ENCODE assay signal across 15 cellular contexts in the genomic region with DNA sequence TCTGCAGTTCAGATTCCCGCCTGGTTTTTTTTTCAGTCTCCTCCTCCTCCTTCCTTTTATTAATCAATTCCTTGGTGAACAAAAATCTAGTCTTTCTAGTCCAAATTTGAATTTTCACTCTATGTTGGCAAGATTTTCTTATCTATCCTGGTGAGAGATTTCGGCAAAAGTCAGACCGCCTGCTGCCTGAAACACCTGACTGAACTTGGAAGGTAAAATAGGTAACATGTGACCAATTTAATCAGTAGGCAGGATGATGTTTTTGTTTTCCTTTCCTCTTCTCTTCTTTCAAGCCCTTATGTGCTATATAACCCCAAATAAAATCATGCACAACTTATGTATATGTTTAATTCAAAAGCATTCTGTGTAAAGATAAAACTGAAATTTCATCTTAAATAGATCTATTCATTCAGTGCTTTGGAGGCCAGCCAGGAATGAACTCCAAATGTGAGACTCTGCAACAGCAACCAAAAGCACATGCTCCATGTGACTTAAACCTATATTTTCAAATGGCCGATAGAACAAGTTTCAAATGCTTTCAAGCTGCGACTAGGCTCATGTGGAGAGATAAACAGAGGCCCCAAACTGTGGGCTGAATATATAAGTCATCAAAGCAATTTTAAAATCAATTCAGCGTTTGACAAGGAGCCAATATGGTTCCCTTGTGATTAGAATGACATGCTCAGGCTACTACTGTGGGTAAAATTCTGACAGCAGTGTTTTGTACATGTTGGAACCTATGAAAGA.
DNase-seq lines count a peak whose midpoint lies in the region; ATAC-seq and TF ChIP-seq lines count a peak whose summit lies in the region.
"Had no signal": no experiment of that assay in that cellular context is flagged by ENCODE, and none has a peak within 500 bp of the region (broad histone marks: within the 10 kb centered on the region; RNA-seq: fewer than 3 reads in every experiment).

No MANE protein-coding gene starts in this region.

- peak overlapping the region; percentile 16 for H2AFZ ChIP-seq in GM23338
- H2AFZ ChIP-seq in neuronal stem cell (ENCODE audit: low read length): no peak overlapping the region

- H3K9ac ChIP-seq in neuronal stem cell (ENCODE audit: low read depth, low read length, poor library complexity): no peak overlapping the region

- H3K27me3 ChIP-seq in GM23338 (ENCODE audit: insufficient read depth) (no peaks in the 10 kb centered on the region), neuronal stem cell (ENCODE audit: control insufficient read depth in 3 of 3, insufficient read depth in 3 of 3, low read depth in 1 of 3, low read length in 3 of 3) (no peaks in the 10 kb centered on the region)

- no peak overlapping the region for H2BK15ac ChIP-seq in neuronal stem cell (ENCODE audit: low read length)

- TF ChIP-seq CTCF in GM23338 (conservative IDR thresholded peaks at IDR 0.05; ENCODE audit: low read depth in 2 of 2): no peak
- TF ChIP-seq CTCF in choroid plexus epithelial cell (conservative IDR thresholded peaks at IDR 0.05; ENCODE audit: low read depth, low read length): no peak

- H3K27ac Mint-ChIP-seq in GM23338: no peak overlapping the region

- H3K4me1 ChIP-seq in GM23338 (ENCODE audit: insufficient read depth): no peaks in the 10 kb centered on the region
- H3K4me1 ChIP-seq in neuronal stem cell (ENCODE audit: control insufficient read depth in 2 of 2, insufficient read depth in 1 of 2, low read depth in 1 of 2, low read length in 2 of 2): peaks cover 2 to 8% of the 10 kb centered on the region in 2 donors

- peaks cover 5% of the 10 kb centered on the region; the same call in 1 of the 2 replicates for H3K9me2 ChIP-seq in GM23338 (ENCODE audit: insufficient read depth)

- H3K9me3 Mint-ChIP-seq in GM23338: no peaks in the 10 kb centered on the region; the same call in 2 of the 3 replicates

- no peaks in the 10 kb centered on the region for H3K79me2 ChIP-seq in GM23338 (replicated peaks; ENCODE audit: insufficient read depth)

- DNase-seq in GM23338 (ENCODE audit: low spot score) (no peak), SK-MEL-5 (ENCODE audit: low read depth, low spot score) (peak; percentile 97), choroid plexus epithelial cell (ENCODE audit: low read depth) (peak; percentile 9), superior temporal gyrus (ENCODE audit: extremely low spot score) (peak; percentile 72), NCI-H128 (lab: John Stamatoyannopoulos, UW; ENCODE audit: unreplicated experiment) (no peak), neuronal stem cell (ENCODE audit: low spot score) (no peak)
- DNase-seq: DMS79 treated with DMSO at 0.1 percent for 48 hours, KBM-7, NCI-H1436 treated with DMSO at 0.1 percent for 48 hours, NCI-H2029 treated with DMSO at 0.1 percent for 48 hours, NCI-H2227 treated with DMSO at 0.1 percent for 48 hours, NCI-H526, OCI-M1, SIG-M5 had no signal

- no peaks in the 10 kb centered on the region for H3K9me3 ChIP-seq in neuronal stem cell (replicated peaks in 1 of 2; ENCODE audit: control insufficient read depth in 2 of 2, insufficient read depth in 1 of 2, low read depth in 1 of 2, low read length in 2 of 2)

- H3K23ac ChIP-seq in neuronal stem cell (ENCODE audit: low read depth, low read length, poor library complexity): no peak overlapping the region

- no peak overlapping the region for H4K91ac ChIP-seq in neuronal stem cell (ENCODE audit: low read depth, low read length, poor library complexity)

- no peak overlapping the region for H2BK120ac ChIP-seq in neuronal stem cell (ENCODE audit: low read depth, low read length)

- in situ Hi-C loops in SK-MEL-5 (cut with HindIII; ENCODE audit: low pct_unique_long_range_greater_than_20kb, low sequenced_read_pairs): no loop called here

- no peak overlapping the region for H3K4ac ChIP-seq in neuronal stem cell (ENCODE audit: low read length)

- H3K27me3 Mint-ChIP-seq in GM23338 (ENCODE audit: insufficient read depth, low read depth, poor library complexity): no peaks in the 10 kb centered on the region

- ATAC-seq in GM23338 (no peak), GM19452 (IDR thresholded peaks at IDR 0.05; ENCODE audit: unreplicated experiment) (no peak)

- WGBS in neuronal stem cell (ENCODE audit: extremely low coverage in 2 of 2, insufficient read length in 2 of 2, insufficient replicate concordance in 1 of 2), 2 donors: no CpG with 5 or more reads among the region's 6 CpGs

- H3K14ac ChIP-seq in neuronal stem cell (ENCODE audit: low read length): no peak overlapping the region

- no peak overlapping the region for H2BK12ac ChIP-seq in neuronal stem cell (ENCODE audit: low read length)

- H3F3A ChIP-seq in GM23338 (replicated peaks; ENCODE audit: low read depth): no peaks in the 10 kb centered on the region

- no peak overlapping the region for H2BK5ac ChIP-seq in neuronal stem cell (ENCODE audit: low read length)

- no peak overlapping the region for H3K27ac ChIP-seq in GM23338 (ENCODE audit: low read depth)
- no peak overlapping the region for H3K27ac ChIP-seq in neuronal stem cell (replicated peaks; ENCODE audit: low read length)

- H3K4me3 ChIP-seq in GM23338 (no peak overlapping the region), choroid plexus epithelial cell (ENCODE audit: low read depth, low read length) (no peak overlapping the region), neuronal stem cell (ENCODE audit: low read length in 2 of 2) (no peak overlapping the region)

- no peaks in the 10 kb centered on the region for H3K36me3 Mint-ChIP-seq in GM23338 (ENCODE audit: low read depth)

- no peaks in the 10 kb centered on the region for H3K4me1 Mint-ChIP-seq in GM23338

- H3K4me2 ChIP-seq in GM23338 (no peak overlapping the region), neuronal stem cell (ENCODE audit: insufficient read depth, low read length, poor library complexity, severe bottlenecking) (no peak overlapping the region)

- H3K18ac ChIP-seq in neuronal stem cell (ENCODE audit: low read length): no peak overlapping the region

- H3K36me3 ChIP-seq in GM23338 (ENCODE audit: insufficient read depth) (no peaks in the 10 kb centered on the region), neuronal stem cell (replicated peaks in 1 of 2; ENCODE audit: control insufficient read depth in 2 of 2, insufficient read depth in 2 of 2, low read length in 2 of 2) (no peaks in the 10 kb centered on the region)

- H4K8ac ChIP-seq in neuronal stem cell (ENCODE audit: low read depth, low read length): no peak overlapping the region

- no peak overlapping the region for H2AK5ac ChIP-seq in neuronal stem cell (ENCODE audit: low read depth, low read length)

- no peak overlapping the region for H3K4me3 Mint-ChIP-seq in GM23338

- H4K20me1 ChIP-seq in GM23338 (replicated peaks; ENCODE audit: insufficient read depth): no peaks in the 10 kb centered on the region

- H3K79me1 ChIP-seq in neuronal stem cell (ENCODE audit: low read depth, low read length): no peaks in the 10 kb centered on the region

TF ChIP-seq in GM23338, 12 proteins besides CTCF, POLR2A, EP300 and RAD21 (continues in another document):
- TF ChIP-seq NANOG (IDR thresholded peaks at IDR 0.05; ENCODE audit: borderline replicate concordance) (no peak), STAT1 (IDR thresholded peaks at IDR 0.05; ENCODE audit: unreplicated experiment) (no peak)

Comparison
In these comparisons a context has a peak if more than half of its experiments do, and no peak if none do; other contexts are left out.
1. DNase-seq: peak in SK-MEL-5 (single experiment), choroid plexus epithelial cell (single experiment) and superior temporal gyrus (single experiment); none in GM23338 (single experiment), NCI-H128 (single experiment) and neuronal stem cell (single experiment).